Comparison of ENCODE assay signal across 9 cellular contexts in the genomic region with DNA sequence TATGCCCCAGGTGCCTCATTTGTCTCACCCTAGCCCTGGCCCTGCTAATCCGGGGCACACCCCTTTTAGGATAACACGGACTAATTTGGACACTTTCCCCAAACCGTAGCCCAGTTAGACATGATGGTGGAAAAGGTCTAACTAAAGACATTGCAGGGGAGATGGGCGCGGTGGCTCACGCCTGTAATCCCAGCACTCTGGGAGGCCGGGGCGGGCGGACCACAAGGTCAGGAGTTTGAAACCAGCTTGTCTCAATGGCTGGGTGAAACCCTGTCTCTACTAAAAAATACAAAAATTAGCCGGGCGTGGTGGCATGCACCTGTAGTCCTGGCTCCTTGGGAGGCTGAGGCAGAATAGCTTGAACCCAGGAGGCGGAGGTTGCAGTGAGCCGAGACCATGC. TPM values are rescaled to one million over a fixed set of nuclear protein-coding genes. Genes with fewer than 3 reads are reported as not detected.
"Had no signal": no experiment of that assay in that cellular context is flagged by ENCODE, and none has a peak within 500 bp of the region (broad histone marks: within the 10 kb centered on the region; RNA-seq: fewer than 3 reads in every experiment).

No MANE protein-coding gene starts in this region.

RNA-seq across cellular contexts. Expression of a gene that starts 23.2 kb away (rescaled TPM):
- total RNA-seq: naive thymus-derived CD8-positive, alpha-beta T cell; natural killer cell; natural killer cell treated with Interleukin-12 subunit alpha and Interleukin-12 subunit beta and Interleukin-15 and Interleukin-18, amount 100 ng/mL, for 72 hours; neural crest cell; occipital lobe; progenitor cell of endocrine pancreas; psoas muscle; skeletal muscle tissue had no signal
- polyA plus RNA-seq: naive thymus-derived CD8-positive, alpha-beta T cell; neural cell; psoas muscle had no signal
